Comparison of ENCODE assay signal across 9 cellular contexts in the genomic region with DNA sequence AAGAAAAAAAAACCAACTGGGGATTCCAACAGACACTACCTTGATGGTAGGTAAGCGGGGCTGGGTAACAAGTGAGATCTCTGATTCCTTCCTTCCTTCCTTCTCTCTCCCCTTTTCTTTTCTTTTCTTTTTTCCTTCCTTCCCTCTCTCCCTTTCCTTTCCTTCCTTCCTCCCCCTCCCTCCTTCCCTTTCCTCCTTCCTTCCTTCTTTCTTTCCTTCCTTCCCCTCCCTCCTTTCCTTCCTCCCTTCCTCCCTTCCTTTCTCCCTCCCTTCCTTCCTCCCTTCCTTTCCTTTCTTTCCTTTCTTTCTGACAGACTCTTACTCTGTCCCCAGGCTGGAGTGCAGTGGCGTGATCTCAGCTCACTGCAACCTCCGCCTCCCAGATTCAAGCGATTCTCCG. TPM values are rescaled to one million over a fixed set of nuclear protein-coding genes. Genes with fewer than 3 reads are reported as not detected.
"Had no signal": no experiment of that assay in that cellular context is flagged by ENCODE, and none has a peak within 500 bp of the region (broad histone marks: within the 10 kb centered on the region; RNA-seq: fewer than 3 reads in every experiment).

No MANE protein-coding gene starts in this region.

- H3K27ac Mint-ChIP-seq: IgD-negative memory B cell had no signal

- H3K4me3 Mint-ChIP-seq: IgD-negative memory B cell had no signal

- DNase-seq: IMR-90, KBM-7, KG1 had no signal

- FAIRE-seq: HTR-8/SVneo, K562 had no signal

- H3K4me3 ChIP-seq: K562 had no signal

- H3K27me3 Mint-ChIP-seq: IgD-negative memory B cell had no signal

- ATAC-seq: K562 had no signal

- H3K4me1 Mint-ChIP-seq: IgD-negative memory B cell had no signal

- H3K27ac ChIP-seq: HL-60 had no signal

RNA-seq across cellular contexts. Expression of a gene that starts 20.0 kb away (rescaled TPM):
- total RNA-seq: HT-29, HT1080, K562 had no signal
- polyA plus RNA-seq: IgD-negative memory B cell, K562 had no signal
